ENCODE assay signal across 9 cellular contexts in the genomic region with DNA sequence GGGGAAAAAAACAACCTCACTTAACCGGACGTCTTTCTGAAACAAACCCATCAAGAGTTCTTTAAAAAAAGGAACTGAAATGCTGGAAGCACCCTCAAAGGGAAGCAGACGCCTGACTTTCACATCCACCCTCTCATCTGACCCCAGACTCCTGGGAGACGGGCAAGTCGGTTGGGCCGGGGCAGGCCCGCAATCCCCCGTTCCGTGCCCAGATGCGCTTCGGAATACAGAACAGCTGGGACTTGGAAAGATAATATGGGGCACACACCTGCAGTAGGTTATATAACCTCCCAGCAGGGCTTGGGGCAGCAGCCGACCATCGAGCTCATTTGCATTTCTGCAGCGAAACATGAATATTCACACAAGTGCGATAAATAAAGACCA. TPM values are rescaled to one million over a fixed set of nuclear protein-coding genes. Genes with fewer than 3 reads are reported as not detected.
DNase-seq lines count a peak whose midpoint lies in the region; ATAC-seq and TF ChIP-seq lines count a peak whose summit lies in the region.
"Had no signal": no experiment of that assay in that cellular context is flagged by ENCODE, and none has a peak within 500 bp of the region (broad histone marks: within the 10 kb centered on the region; RNA-seq: fewer than 3 reads in every experiment).

No MANE protein-coding gene starts in this region.

- H3K4me1 Mint-ChIP-seq in HFFc6 (ENCODE audit: low read depth): peaks cover 11% of the 10 kb centered on the region
- H3K4me1 Mint-ChIP-seq in activated B cell treated with CpG ODN at 0.5 μM for 24 hours: peaks cover 37% of the 10 kb centered on the region
- peaks cover 14% of the 10 kb centered on the region for H3K4me1 Mint-ChIP-seq in progenitor cell of endocrine pancreas (ENCODE audit: low read depth)

- H3K9me3 Mint-ChIP-seq in HFFc6: no peaks in the 10 kb centered on the region; the same call in 1 of the 2 replicates
- H3K9me3 Mint-ChIP-seq in activated B cell treated with CpG ODN at 0.5 μM for 24 hours: no peaks in the 10 kb centered on the region
- no peaks in the 10 kb centered on the region for H3K9me3 Mint-ChIP-seq in progenitor cell of endocrine pancreas (ENCODE audit: low read depth)
- H3K9me3 Mint-ChIP-seq: activated naive CD4-positive, alpha-beta T cell treated with anti-CD3 and anti-CD28 coated beads, Interleukin-2, amount 50 U/mL, for 24 hours had no signal

- H3K4me3 Mint-ChIP-seq in HFFc6 (peak overlapping the region; percentile 22; the same call in 1 of the 2 replicates), activated B cell treated with CpG ODN at 0.5 μM for 24 hours (peak overlapping the region; percentile 84), progenitor cell of endocrine pancreas (ENCODE audit: low read depth) (no peak overlapping the region)

- H3K27me3 Mint-ChIP-seq in HFFc6 (ENCODE audit: insufficient read depth) (peaks cover 25% of the 10 kb centered on the region), activated B cell treated with CpG ODN at 0.5 μM for 24 hours (no peaks in the 10 kb centered on the region), progenitor cell of endocrine pancreas (peaks cover 54% of the 10 kb centered on the region)
- H3K27me3 Mint-ChIP-seq: activated naive CD4-positive, alpha-beta T cell treated with anti-CD3 and anti-CD28 coated beads, Interleukin-2, amount 50 U/mL, for 24 hours had no signal

- POLR2A ChIA-PET in activated B cell treated with CpG ODN at 0.5 μM for 24 hours (lab: Charles Lee): interaction anchor here (0.5 to 2.3 kb wide), 7 partner anchors 14 to 1243 kb away, joined by 3 to 15 read pairs (median 5); no protein-coding TSS in a partner anchor

- CTCF ChIA-PET in activated B cell treated with CpG ODN at 0.5 μM for 24 hours (lab: Charles Lee): interaction anchor here (0.7 to 1.7 kb wide), 4 partner anchors 16 to 112 kb away, joined by 3 to 6 read pairs (median 4); a partner anchor contains a TSS

- DNase-seq in CD1c-positive myeloid dendritic cell (ENCODE audit: extremely low spot score): peak; percentile 84
- DNase-seq in HFFc6: no peak
- DNase-seq in activated B cell treated with CpG ODN at 0.5 μM for 24 hours: no peak
- peak; percentile 36 for DNase-seq in midbrain (lab: John Stamatoyannopoulos, UW)
- DNase-seq in effector CD4-positive, alpha-beta T cell: no peak
- DNase-seq in progenitor cell of endocrine pancreas (ENCODE audit: low spot score, unreplicated experiment): no peak

- TF ChIP-seq CTCF in HFFc6 (IDR thresholded peaks at IDR 0.05) (no peak), activated B cell treated with CpG ODN at 0.5 μM for 24 hours (IDR thresholded peaks at IDR 0.05) (no peak), progenitor cell of endocrine pancreas (IDR thresholded peaks at IDR 0.05; ENCODE audit: unreplicated experiment) (no peak)

- intact Hi-C loops in activated B cell treated with CpG ODN at 0.5 μM for 24 hours (cut with micrococcal nuclease): loop anchor here (1.0 to 2.0 kb wide), 5 partner anchors 19 to 368 kb away; a partner anchor contains a TSS

- H3K27ac Mint-ChIP-seq in HFFc6: no peak overlapping the region
- H3K27ac Mint-ChIP-seq in activated B cell treated with CpG ODN at 0.5 μM for 24 hours: peak overlapping the region; percentile 92
- H3K27ac Mint-ChIP-seq in progenitor cell of endocrine pancreas: no peak overlapping the region
- H3K27ac Mint-ChIP-seq: activated naive CD4-positive, alpha-beta T cell treated with anti-CD3 and anti-CD28 coated beads, Interleukin-2, amount 50 U/mL, for 24 hours had no signal

- H3K36me3 Mint-ChIP-seq in HFFc6 (ENCODE audit: low read depth) (peaks cover 5% of the 10 kb centered on the region; the same call in 1 of the 2 replicates), activated B cell treated with CpG ODN at 0.5 μM for 24 hours (ENCODE audit: low read depth) (no peaks in the 10 kb centered on the region), progenitor cell of endocrine pancreas (ENCODE audit: insufficient read depth) (no peaks in the 10 kb centered on the region)
- H3K36me3 Mint-ChIP-seq: activated naive CD4-positive, alpha-beta T cell treated with anti-CD3 and anti-CD28 coated beads, Interleukin-2, amount 50 U/mL, for 24 hours had no signal

- peak; percentile 15 for ATAC-seq in activated B cell treated with CpG ODN at 0.5 μM for 24 hours (ENCODE audit: low read depth)
- no peak for ATAC-seq in GM21717 (IDR thresholded peaks at IDR 0.05; ENCODE audit: unreplicated experiment)
- no peak for ATAC-seq in HG03175 (IDR thresholded peaks at IDR 0.05; ENCODE audit: unreplicated experiment)

RNA-seq across cellular contexts. Expression of a gene that starts 3.7 kb away (rescaled TPM):
- total RNA-seq in HFFc6 (2021; fragmentation: NEBNext Ultra II Directional; extraction: Animal tissue kit (Norgen Biotek cat#: 25700)): 1 to 10 TPM; 1.8 to 3.8 (median 2.7) TPM
- total RNA-seq in activated B cell treated with CpG ODN at 0.5 μM for 24 hours: 64.5 and 75.7 TPM in 2 replicates
- 7.6 and 12.7 TPM in 2 replicates for total RNA-seq in progenitor cell of endocrine pancreas

Comparison
In these comparisons a context has a peak if more than half of its experiments do, and no peak if none do; other contexts are left out.
1. DNase-seq: peak in CD1c-positive myeloid dendritic cell (single experiment) and midbrain (single experiment); none in HFFc6 (single experiment), activated B cell treated with CpG ODN at 0.5 μM for 24 hours (single experiment), effector CD4-positive, alpha-beta T cell (single experiment) and progenitor cell of endocrine pancreas (single experiment).